Comparison of ENCODE assay signal across 1 cellular context in the genomic region with DNA sequence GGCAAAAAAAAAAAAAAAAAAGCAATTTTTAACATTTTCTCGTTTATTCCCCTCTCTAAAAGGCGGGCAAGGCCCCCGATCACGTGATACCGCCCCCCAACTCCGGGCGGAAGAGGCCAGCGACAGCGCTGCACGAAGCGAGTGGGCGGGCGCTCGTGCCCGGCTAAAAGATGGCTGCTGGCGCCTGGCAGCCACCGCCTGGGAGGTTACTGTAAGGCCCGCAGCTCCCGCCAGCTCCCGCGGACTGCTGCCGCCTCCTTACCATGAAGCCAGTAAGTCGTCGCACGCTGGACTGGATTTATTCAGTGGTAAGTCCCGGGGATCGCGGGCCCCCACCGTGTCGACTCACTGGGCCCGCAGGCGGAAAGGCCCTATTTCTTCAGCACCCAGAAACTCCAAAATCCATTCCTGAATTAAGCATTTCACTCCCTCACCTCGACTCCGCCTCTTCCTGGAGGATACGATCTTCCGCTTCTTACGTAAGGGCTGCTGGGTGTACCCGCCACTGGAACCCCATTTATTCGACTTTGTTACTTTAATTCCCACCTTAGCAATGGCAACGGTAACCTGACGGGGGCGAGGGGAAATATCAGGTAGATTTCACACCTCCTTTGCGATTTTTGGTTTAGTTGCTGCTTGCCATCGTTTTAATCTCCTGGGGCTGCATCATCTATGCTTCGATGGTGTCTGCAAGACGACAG.
TF ChIP-seq lines count a peak whose summit lies in the region.

A gene with protein sequence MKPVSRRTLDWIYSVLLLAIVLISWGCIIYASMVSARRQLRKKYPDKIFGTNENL (plus strand): TSS at position 156 of the 701 bp plus-strand sequence. CDS start 108 bp downstream, at position 264.
A gene (minus strand): TSS at position 415 of the 701 bp plus-strand sequence. CDS start 150 bp downstream, at position 265.

TF ChIP-seq in HepG2, 621 proteins besides CTCF, POLR2A, EP300 and RAD21 (continued from another document and continues in another):
- TF ChIP-seq, protein P1, sequence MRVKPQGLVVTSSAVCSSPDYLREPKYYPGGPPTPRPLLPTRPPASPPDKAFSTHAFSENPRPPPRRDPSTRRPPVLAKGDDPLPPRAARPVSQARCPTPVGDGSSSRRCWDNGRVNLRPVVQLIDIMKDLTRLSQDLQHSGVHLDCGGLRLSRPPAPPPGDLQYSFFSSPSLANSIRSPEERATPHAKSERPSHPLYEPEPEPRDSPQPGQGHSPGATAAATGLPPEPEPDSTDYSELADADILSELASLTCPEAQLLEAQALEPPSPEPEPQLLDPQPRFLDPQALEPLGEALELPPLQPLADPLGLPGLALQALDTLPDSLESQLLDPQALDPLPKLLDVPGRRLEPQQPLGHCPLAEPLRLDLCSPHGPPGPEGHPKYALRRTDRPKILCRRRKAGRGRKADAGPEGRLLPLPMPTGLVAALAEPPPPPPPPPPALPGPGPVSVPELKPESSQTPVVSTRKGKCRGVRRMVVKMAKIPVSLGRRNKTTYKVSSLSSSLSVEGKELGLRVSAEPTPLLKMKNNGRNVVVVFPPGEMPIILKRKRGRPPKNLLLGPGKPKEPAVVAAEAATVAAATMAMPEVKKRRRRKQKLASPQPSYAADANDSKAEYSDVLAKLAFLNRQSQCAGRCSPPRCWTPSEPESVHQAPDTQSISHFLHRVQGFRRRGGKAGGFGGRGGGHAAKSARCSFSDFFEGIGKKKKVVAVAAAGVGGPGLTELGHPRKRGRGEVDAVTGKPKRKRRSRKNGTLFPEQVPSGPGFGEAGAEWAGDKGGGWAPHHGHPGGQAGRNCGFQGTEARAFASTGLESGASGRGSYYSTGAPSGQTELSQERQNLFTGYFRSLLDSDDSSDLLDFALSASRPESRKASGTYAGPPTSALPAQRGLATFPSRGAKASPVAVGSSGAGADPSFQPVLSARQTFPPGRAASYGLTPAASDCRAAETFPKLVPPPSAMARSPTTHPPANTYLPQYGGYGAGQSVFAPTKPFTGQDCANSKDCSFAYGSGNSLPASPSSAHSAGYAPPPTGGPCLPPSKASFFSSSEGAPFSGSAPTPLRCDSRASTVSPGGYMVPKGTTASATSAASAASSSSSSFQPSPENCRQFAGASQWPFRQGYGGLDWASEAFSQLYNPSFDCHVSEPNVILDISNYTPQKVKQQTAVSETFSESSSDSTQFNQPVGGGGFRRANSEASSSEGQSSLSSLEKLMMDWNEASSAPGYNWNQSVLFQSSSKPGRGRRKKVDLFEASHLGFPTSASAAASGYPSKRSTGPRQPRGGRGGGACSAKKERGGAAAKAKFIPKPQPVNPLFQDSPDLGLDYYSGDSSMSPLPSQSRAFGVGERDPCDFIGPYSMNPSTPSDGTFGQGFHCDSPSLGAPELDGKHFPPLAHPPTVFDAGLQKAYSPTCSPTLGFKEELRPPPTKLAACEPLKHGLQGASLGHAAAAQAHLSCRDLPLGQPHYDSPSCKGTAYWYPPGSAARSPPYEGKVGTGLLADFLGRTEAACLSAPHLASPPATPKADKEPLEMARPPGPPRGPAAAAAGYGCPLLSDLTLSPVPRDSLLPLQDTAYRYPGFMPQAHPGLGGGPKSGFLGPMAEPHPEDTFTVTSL (CRISPR knock-in tag; IDR thresholded peaks at IDR 0.05; ENCODE audit: borderline replicate concordance): peak; percentile 49; the same call in 1 of the 2 replicates
- TF ChIP-seq KDM5B (CRISPR knock-in tag; IDR thresholded peaks at IDR 0.05; ENCODE audit: borderline replicate concordance) (peak; percentile 55; the same call in 1 of the 2 replicates), ZNF607 (CRISPR knock-in tag; IDR thresholded peaks at IDR 0.05; ENCODE audit: borderline replicate concordance) (no peak), HMG20B (CRISPR knock-in tag; conservative IDR thresholded peaks at IDR 0.05) (no peak; the same call in none of the 2 replicates), TEAD2 (CRISPR knock-in tag; IDR thresholded peaks at IDR 0.05) (no peak), ZNF589 (CRISPR knock-in tag; conservative IDR thresholded peaks at IDR 0.05) (0 out of 2 replicates have a peak, but pooled peaks have one; percentile 28), RARA (CRISPR knock-in tag; IDR thresholded peaks at IDR 0.05) (no peak; the same call in 1 of the 2 replicates), ZNF619 (CRISPR knock-in tag; IDR thresholded peaks at IDR 0.05) (no peak), SALL1 (CRISPR knock-in tag; IDR thresholded peaks at IDR 0.05) (peak; percentile 79; the same call in 1 of the 2 replicates), ZNF883 (CRISPR knock-in tag; IDR thresholded peaks at IDR 0.05; ENCODE audit: not compliant biosample characterization) (peak; percentile 59), REL (CRISPR knock-in tag; conservative IDR thresholded peaks at IDR 0.05) (peak; percentile 60; the same call in 1 of the 2 replicates), JUND (CRISPR knock-in tag; IDR thresholded peaks at IDR 0.05) (no peak), SIN3A (IDR thresholded peaks at IDR 0.05; ENCODE audit: borderline replicate concordance, low read depth, low read length) (peak; percentile 78; the same call in 1 of the 2 replicates), HOXA7 (CRISPR knock-in tag; IDR thresholded peaks at IDR 0.05) (no peak), MAFG (CRISPR knock-in tag; IDR thresholded peaks at IDR 0.05) (no peak), TBL1XR1 (IDR thresholded peaks at IDR 0.05; ENCODE audit: borderline replicate concordance, low read length, partially characterized antibody) (no peak), CCDC6 (CRISPR knock-in tag; IDR thresholded peaks at IDR 0.05) (peak; percentile 46; the same call in 1 of the 2 replicates), ZC3H13 (CRISPR knock-in tag; IDR thresholded peaks at IDR 0.05) (peak; percentile 45; the same call in 1 of the 2 replicates), SCMH1 (CRISPR knock-in tag; IDR thresholded peaks at IDR 0.05; ENCODE audit: borderline replicate concordance) (no peak), CC2D1A (CRISPR knock-in tag; IDR thresholded peaks at IDR 0.05) (no peak), EEA1 (CRISPR knock-in tag; IDR thresholded peaks at IDR 0.05; ENCODE audit: borderline replicate concordance) (no peak), SETDB1 (CRISPR knock-in tag; IDR thresholded peaks at IDR 0.05; ENCODE audit: borderline replicate concordance) (no peak), FOXA1 (IDR thresholded peaks at IDR 0.05) (no peak), FOXA1 (CRISPR knock-in tag; IDR thresholded peaks at IDR 0.05) (no peak), CBFB (CRISPR knock-in tag; IDR thresholded peaks at IDR 0.05) (peak; percentile 63; the same call in 1 of the 2 replicates)
- TF ChIP-seq, protein P2, sequence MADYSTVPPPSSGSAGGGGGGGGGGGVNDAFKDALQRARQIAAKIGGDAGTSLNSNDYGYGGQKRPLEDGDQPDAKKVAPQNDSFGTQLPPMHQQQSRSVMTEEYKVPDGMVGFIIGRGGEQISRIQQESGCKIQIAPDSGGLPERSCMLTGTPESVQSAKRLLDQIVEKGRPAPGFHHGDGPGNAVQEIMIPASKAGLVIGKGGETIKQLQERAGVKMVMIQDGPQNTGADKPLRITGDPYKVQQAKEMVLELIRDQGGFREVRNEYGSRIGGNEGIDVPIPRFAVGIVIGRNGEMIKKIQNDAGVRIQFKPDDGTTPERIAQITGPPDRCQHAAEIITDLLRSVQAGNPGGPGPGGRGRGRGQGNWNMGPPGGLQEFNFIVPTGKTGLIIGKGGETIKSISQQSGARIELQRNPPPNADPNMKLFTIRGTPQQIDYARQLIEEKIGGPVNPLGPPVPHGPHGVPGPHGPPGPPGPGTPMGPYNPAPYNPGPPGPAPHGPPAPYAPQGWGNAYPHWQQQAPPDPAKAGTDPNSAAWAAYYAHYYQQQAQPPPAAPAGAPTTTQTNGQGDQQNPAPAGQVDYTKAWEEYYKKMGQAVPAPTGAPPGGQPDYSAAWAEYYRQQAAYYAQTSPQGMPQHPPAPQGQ (CRISPR knock-in tag; IDR thresholded peaks at IDR 0.05; ENCODE audit: borderline replicate concordance): no peak
- TF ChIP-seq, protein P3, sequence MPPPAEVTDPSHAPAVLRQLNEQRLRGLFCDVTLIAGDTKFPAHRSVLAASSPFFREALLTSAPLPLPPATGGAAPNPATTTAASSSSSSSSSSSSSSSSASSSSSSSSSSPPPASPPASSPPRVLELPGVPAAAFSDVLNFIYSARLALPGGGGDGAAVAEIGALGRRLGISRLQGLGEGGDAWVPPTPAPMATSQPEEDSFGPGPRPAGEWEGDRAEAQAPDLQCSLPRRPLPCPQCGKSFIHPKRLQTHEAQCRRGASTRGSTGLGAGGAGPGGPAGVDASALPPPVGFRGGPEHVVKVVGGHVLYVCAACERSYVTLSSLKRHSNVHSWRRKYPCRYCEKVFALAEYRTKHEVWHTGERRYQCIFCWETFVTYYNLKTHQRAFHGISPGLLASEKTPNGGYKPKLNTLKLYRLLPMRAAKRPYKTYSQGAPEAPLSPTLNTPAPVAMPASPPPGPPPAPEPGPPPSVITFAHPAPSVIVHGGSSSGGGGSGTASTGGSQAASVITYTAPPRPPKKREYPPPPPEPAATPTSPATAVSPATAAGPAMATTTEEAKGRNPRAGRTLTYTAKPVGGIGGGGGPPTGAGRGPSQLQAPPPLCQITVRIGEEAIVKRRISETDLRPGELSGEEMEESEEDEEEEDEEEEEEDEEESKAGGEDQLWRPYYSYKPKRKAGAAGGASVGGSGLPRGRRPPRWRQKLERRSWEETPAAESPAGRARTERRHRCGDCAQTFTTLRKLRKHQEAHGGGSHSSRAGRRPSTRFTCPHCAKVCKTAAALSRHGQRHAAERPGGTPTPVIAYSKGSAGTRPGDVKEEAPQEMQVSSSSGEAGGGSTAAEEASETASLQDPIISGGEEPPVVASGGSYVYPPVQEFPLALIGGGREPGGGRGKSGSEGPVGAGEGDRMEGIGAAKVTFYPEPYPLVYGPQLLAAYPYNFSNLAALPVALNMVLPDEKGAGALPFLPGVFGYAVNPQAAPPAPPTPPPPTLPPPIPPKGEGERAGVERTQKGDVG (CRISPR knock-in tag; IDR thresholded peaks at IDR 0.05; ENCODE audit: borderline replicate concordance): 0 out of 2 replicates have a peak, but pooled peaks have one; percentile 35
- TF ChIP-seq, protein P4, sequence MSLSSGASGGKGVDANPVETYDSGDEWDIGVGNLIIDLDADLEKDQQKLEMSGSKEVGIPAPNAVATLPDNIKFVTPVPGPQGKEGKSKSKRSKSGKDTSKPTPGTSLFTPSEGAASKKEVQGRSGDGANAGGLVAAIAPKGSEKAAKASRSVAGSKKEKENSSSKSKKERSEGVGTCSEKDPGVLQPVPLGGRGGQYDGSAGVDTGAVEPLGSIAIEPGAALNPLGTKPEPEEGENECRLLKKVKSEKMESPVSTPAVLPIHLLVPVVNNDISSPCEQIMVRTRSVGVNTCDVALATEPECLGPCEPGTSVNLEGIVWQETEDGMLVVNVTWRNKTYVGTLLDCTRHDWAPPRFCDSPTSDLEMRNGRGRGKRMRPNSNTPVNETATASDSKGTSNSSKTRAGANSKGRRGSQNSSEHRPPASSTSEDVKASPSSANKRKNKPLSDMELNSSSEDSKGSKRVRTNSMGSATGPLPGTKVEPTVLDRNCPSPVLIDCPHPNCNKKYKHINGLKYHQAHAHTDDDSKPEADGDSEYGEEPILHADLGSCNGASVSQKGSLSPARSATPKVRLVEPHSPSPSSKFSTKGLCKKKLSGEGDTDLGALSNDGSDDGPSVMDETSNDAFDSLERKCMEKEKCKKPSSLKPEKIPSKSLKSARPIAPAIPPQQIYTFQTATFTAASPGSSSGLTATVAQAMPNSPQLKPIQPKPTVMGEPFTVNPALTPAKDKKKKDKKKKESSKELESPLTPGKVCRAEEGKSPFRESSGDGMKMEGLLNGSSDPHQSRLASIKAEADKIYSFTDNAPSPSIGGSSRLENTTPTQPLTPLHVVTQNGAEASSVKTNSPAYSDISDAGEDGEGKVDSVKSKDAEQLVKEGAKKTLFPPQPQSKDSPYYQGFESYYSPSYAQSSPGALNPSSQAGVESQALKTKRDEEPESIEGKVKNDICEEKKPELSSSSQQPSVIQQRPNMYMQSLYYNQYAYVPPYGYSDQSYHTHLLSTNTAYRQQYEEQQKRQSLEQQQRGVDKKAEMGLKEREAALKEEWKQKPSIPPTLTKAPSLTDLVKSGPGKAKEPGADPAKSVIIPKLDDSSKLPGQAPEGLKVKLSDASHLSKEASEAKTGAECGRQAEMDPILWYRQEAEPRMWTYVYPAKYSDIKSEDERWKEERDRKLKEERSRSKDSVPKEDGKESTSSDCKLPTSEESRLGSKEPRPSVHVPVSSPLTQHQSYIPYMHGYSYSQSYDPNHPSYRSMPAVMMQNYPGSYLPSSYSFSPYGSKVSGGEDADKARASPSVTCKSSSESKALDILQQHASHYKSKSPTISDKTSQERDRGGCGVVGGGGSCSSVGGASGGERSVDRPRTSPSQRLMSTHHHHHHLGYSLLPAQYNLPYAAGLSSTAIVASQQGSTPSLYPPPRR (CRISPR knock-in tag; IDR thresholded peaks at IDR 0.05; ENCODE audit: borderline replicate concordance): peak; percentile 48; the same call in 1 of the 2 replicates
- TF ChIP-seq, protein P5, sequence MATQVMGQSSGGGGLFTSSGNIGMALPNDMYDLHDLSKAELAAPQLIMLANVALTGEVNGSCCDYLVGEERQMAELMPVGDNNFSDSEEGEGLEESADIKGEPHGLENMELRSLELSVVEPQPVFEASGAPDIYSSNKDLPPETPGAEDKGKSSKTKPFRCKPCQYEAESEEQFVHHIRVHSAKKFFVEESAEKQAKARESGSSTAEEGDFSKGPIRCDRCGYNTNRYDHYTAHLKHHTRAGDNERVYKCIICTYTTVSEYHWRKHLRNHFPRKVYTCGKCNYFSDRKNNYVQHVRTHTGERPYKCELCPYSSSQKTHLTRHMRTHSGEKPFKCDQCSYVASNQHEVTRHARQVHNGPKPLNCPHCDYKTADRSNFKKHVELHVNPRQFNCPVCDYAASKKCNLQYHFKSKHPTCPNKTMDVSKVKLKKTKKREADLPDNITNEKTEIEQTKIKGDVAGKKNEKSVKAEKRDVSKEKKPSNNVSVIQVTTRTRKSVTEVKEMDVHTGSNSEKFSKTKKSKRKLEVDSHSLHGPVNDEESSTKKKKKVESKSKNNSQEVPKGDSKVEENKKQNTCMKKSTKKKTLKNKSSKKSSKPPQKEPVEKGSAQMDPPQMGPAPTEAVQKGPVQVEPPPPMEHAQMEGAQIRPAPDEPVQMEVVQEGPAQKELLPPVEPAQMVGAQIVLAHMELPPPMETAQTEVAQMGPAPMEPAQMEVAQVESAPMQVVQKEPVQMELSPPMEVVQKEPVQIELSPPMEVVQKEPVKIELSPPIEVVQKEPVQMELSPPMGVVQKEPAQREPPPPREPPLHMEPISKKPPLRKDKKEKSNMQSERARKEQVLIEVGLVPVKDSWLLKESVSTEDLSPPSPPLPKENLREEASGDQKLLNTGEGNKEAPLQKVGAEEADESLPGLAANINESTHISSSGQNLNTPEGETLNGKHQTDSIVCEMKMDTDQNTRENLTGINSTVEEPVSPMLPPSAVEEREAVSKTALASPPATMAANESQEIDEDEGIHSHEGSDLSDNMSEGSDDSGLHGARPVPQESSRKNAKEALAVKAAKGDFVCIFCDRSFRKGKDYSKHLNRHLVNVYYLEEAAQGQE (IDR thresholded peaks at IDR 0.05; ENCODE audit: borderline replicate concordance in 1 of 2, low read depth in 1 of 2, low read length in 2 of 2): peak in 1 of 2 experiments; percentile 79; a peak in 2 of 4 replicates
- TF ChIP-seq, protein P6, sequence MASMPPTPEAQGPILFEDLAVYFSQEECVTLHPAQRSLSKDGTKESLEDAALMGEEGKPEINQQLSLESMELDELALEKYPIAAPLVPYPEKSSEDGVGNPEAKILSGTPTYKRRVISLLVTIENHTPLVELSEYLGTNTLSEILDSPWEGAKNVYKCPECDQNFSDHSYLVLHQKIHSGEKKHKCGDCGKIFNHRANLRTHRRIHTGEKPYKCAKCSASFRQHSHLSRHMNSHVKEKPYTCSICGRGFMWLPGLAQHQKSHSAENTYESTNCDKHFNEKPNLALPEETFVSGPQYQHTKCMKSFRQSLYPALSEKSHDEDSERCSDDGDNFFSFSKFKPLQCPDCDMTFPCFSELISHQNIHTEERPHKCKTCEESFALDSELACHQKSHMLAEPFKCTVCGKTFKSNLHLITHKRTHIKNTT (CRISPR knock-in tag; IDR thresholded peaks at IDR 0.05): no peak
